In the genomic region with DNA sequence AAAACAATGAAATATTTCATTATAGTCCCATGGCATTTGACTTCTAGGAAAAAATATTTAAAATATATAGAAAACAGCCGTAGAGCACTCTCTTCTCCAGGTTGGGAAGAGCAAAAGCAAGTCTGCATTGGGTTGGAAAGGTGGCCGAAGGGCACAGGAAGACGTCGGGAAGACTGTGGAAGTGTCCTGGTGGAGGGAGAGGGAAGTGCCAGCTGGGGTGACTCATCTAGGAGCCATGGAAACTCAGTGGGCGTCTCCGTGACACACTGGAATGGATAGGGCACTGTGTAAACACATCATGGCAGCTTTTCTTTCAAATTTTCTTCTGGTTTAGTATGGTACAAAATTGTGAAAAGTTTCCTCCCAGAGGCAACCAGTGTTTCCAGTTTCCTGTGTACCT, we compare ENCODE assay signal across 8 cellular contexts. TPM values are rescaled to one million over a fixed set of nuclear protein-coding genes. Genes with fewer than 3 reads are reported as not detected.
DNase-seq lines count a peak whose midpoint lies in the region; ATAC-seq and TF ChIP-seq lines count a peak whose summit lies in the region.

No MANE protein-coding gene starts in this region.

- peak; percentile 10 for TF ChIP-seq CTCF in GM12864 (IDR thresholded peaks at IDR 0.05; ENCODE audit: low read depth, low read length, missing control alignments)
- peak; percentile 69 for TF ChIP-seq CTCF in foreskin keratinocyte (conservative IDR thresholded peaks at IDR 0.05)

- H3K9me3 ChIP-seq in SK-N-MC (ENCODE audit: low read depth, low read length): no peaks in the 10 kb centered on the region

- H3K4me1 ChIP-seq in foreskin keratinocyte: peaks cover 3% of the 10 kb centered on the region

- peaks cover 60% of the 10 kb centered on the region for H3K36me3 ChIP-seq in SK-N-MC (ENCODE audit: insufficient read depth, low read length)

- H3K4me3 ChIP-seq in GM12864 (ENCODE audit: low read depth, low read length): no peak overlapping the region
- H3K4me3 ChIP-seq in SK-N-MC: no peak overlapping the region

- ATAC-seq in foreskin keratinocyte: peak; percentile 96
- ATAC-seq in GM21619 (IDR thresholded peaks at IDR 0.05; ENCODE audit: unreplicated experiment): no peak
- ATAC-seq in HG02870 (IDR thresholded peaks at IDR 0.05; ENCODE audit: unreplicated experiment): no peak

- H3K27ac ChIP-seq in SK-N-MC: peak overlapping the region; percentile 34; the same call in 1 of the 2 replicates
- H3K27ac ChIP-seq in foreskin keratinocyte: no peak overlapping the region

- H3K27me3 ChIP-seq in foreskin keratinocyte: no peaks in the 10 kb centered on the region

- H3K9ac ChIP-seq in SK-N-MC (ENCODE audit: insufficient read length): no peak overlapping the region

- intact Hi-C loops in posterior vena cava (cut with DNase I): no loop called here

- DNase-seq in GM12864 (ENCODE audit: low read depth) (no peak), SK-N-MC (ENCODE audit: low read depth, low spot score) (no peak), foreskin keratinocyte (peak in 1 of 2 donors; percentile 74), posterior vena cava (ENCODE audit: low spot score) (peak; percentile 83), SIG-M5 (lab: John Stamatoyannopoulos, UW) (no peak)
- no peak for DNase-seq in activated naive CD4-positive, alpha-beta T cell (lab: John Stamatoyannopoulos, UW)

RNA-seq across cellular contexts. Expression of a gene that starts 12.7 kb away (rescaled TPM):
- total RNA-seq in foreskin keratinocyte (27.5 and 33.2 TPM in 2 replicates), posterior vena cava (10 to 100 TPM; 29.8 to 34.3 TPM)
- 13.1 and 13.5 TPM in 2 replicates for polyA plus RNA-seq in foreskin keratinocyte

RNA-seq across cellular contexts. Expression of a gene that starts 17.7 kb away (rescaled TPM):
- total RNA-seq in foreskin keratinocyte (52.3 and 55.9 TPM in 2 replicates), posterior vena cava (10 to 100 TPM; 45.0 to 48.3 TPM)
- 30.6 and 32.4 TPM in 2 replicates for polyA plus RNA-seq in foreskin keratinocyte

RNA-seq across cellular contexts. Expression of a gene that starts 36.7 kb away (rescaled TPM):
- 81.5 and 83.3 TPM in 2 replicates for total RNA-seq in foreskin keratinocyte
- 107 and 127 TPM in 2 replicates for polyA plus RNA-seq in foreskin keratinocyte
- total RNA-seq in posterior vena cava: 10 to 100 TPM; 40.7 to 42.8 TPM

RNA-seq across cellular contexts. Expression of a gene that starts 37.4 kb away (rescaled TPM):
- 47.7 and 48.4 TPM in 2 replicates for total RNA-seq in foreskin keratinocyte
- 29.9 and 33.0 TPM in 2 replicates for polyA plus RNA-seq in foreskin keratinocyte
- 100 to 1,000 TPM; 229 to 246 TPM for total RNA-seq in posterior vena cava
